8 cellular contexts compared by ENCODE assay signal in the genomic region with DNA sequence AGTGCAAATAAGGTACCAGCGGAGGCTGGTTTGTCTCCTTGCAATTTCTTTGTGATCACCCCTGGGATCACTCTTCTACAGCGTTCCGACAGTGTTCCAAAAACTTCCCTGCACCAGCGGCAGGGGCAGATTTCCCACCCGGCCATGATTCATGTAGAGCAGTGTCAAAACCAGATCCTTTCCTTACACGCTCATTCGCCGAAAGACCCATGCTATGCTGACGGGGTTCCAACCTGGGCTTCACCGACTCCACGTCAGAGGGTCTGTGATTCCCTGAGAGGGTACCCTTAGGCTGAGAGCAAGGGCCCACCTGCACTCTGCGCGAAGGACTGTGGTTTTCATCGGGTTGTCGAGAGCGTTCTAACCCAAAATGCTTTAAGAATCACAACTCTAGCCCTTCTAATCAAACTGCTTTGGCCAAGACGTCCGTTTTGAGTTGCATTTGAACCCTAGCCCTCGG. TPM values are rescaled to one million over a fixed set of nuclear protein-coding genes. Genes with fewer than 3 reads are reported as not detected.
DNase-seq lines count a peak whose midpoint lies in the region; ATAC-seq and TF ChIP-seq lines count a peak whose summit lies in the region.

No MANE protein-coding gene starts in this region.

- POLR2A ChIA-PET in SK-N-SH (lab: Yijun Ruan, JAX), result no interaction called here

- peak overlapping the region; percentile 86 for H3K4me2 ChIP-seq in SK-N-SH

- peaks cover 9% of the 10 kb centered on the region for H3K4me1 Mint-ChIP-seq in mesothelial cell of epicardium

- H3K9me3 ChIP-seq in SK-N-SH (no peaks in the 10 kb centered on the region), testis (no peaks in the 10 kb centered on the region)
- no peaks in the 10 kb centered on the region for H3K9me3 ChIP-seq in effector memory CD4-positive, alpha-beta T cell (ENCODE audit: control insufficient read depth, low read length)

- H3K4me3 Mint-ChIP-seq in mesothelial cell of epicardium, result peak overlapping the region; percentile 87

- peaks cover 7% of the 10 kb centered on the region for H3K27me3 Mint-ChIP-seq in mesothelial cell of epicardium (ENCODE audit: low read depth)

- no peak for TF ChIP-seq RAD21 in SK-N-SH (IDR thresholded peaks at IDR 0.05; ENCODE audit: low read length)

- TF ChIP-seq CTCF in 22Rv1 (IDR thresholded peaks at IDR 0.05), result no peak
- TF ChIP-seq CTCF in SK-N-SH (IDR thresholded peaks at IDR 0.05), result no peak
- no peak for TF ChIP-seq CTCF in mesothelial cell of epicardium (IDR thresholded peaks at IDR 0.05; ENCODE audit: unreplicated experiment)
- TF ChIP-seq CTCF in testis (IDR thresholded peaks at IDR 0.05), result peak in 1 of 3 experiments; percentile 6

- WGBS in SK-N-SH (ENCODE audit: low lambda C conversion rate), result 19% methylated on average over 18 of the region's 19 CpGs
- 0 to 1% methylated on average over 14 to 19 of the region's 19 CpGs for WGBS in testis, 2 donors

- no peak overlapping the region for H3K9ac ChIP-seq in SK-N-SH

- H4K20me1 ChIP-seq in SK-N-SH (ENCODE audit: insufficient read depth), result no peaks in the 10 kb centered on the region

- peak; percentile 47 for ATAC-seq in GM18511 (IDR thresholded peaks at IDR 0.05; ENCODE audit: unreplicated experiment)
- peak; percentile 29 for ATAC-seq in HG02981 (IDR thresholded peaks at IDR 0.05; ENCODE audit: unreplicated experiment)

- no peaks in the 10 kb centered on the region for H3K27me3 ChIP-seq in SK-N-SH (ENCODE audit: insufficient read depth)
- H3K27me3 ChIP-seq in effector memory CD4-positive, alpha-beta T cell (replicated peaks; ENCODE audit: control insufficient read depth, insufficient read depth, low read length, poor library complexity, severe bottlenecking), result no peaks in the 10 kb centered on the region
- no peaks in the 10 kb centered on the region for H3K27me3 ChIP-seq in testis

- H3K79me2 ChIP-seq in SK-N-SH (ENCODE audit: insufficient read depth), result peaks cover 22% of the 10 kb centered on the region

- peak overlapping the region; percentile 93 for H3K27ac Mint-ChIP-seq in mesothelial cell of epicardium

- peak; percentile 68 for DNase-seq in SK-N-SH
- DNase-seq in effector memory CD4-positive, alpha-beta T cell, result no peak
- no peak for DNase-seq in mesothelial cell of epicardium (ENCODE audit: low spot score in 2 of 2, unreplicated experiment in 2 of 2)
- peak; percentile 32 for DNase-seq in testis
- DNase-seq in central memory CD4-positive, alpha-beta T cell, result no peak

- no peak for TF ChIP-seq POLR2A in testis (IDR thresholded peaks at IDR 0.05)

- no peaks in the 10 kb centered on the region for H3K9me2 ChIP-seq in SK-N-SH

- no peak for TF ChIP-seq EP300 in SK-N-SH (IDR thresholded peaks at IDR 0.05; ENCODE audit: borderline replicate concordance in 1 of 2, low read depth in 1 of 2, low read length in 1 of 2)

- peaks cover 27% of the 10 kb centered on the region for H3F3A ChIP-seq in SK-N-SH (replicated peaks; ENCODE audit: insufficient read depth)

- H3K9me3 Mint-ChIP-seq in mesothelial cell of epicardium, result no peaks in the 10 kb centered on the region

- H3K4me3 ChIP-seq in SK-N-SH (ENCODE audit: low read depth in 2 of 2, low read length in 1 of 2) (peak overlapping the region; percentile 88 to 93), testis (peak overlapping the region; percentile 66 to 76)
- H3K4me3 ChIP-seq in effector memory CD4-positive, alpha-beta T cell (ENCODE audit: insufficient read depth, low read depth, low read length, poor library complexity, severe bottlenecking), result peak overlapping the region; percentile 94

- H3K27ac ChIP-seq in 22Rv1 (peak overlapping the region; percentile 56), SK-N-SH (ENCODE audit: low read depth in 2 of 2, low read length in 1 of 2) (peak overlapping the region in 1 of 2 experiments; percentile 18; a peak in 1 of 4 replicates), testis (peak overlapping the region in 1 of 2 donors; percentile 51)
- H3K27ac ChIP-seq in effector memory CD4-positive, alpha-beta T cell (ENCODE audit: insufficient read depth, low read length, poor library complexity, severe bottlenecking), result peak overlapping the region; percentile 58

- peaks cover 13 to 15% of the 10 kb centered on the region in 2 experiments for H3K36me3 ChIP-seq in SK-N-SH (replicated peaks in 1 of 2; ENCODE audit: control insufficient read depth in 1 of 2, insufficient read depth in 2 of 2, low read length in 1 of 2)
- no peaks in the 10 kb centered on the region for H3K36me3 ChIP-seq in effector memory CD4-positive, alpha-beta T cell (ENCODE audit: control insufficient read depth, insufficient read depth, low read length)
- no peaks in the 10 kb centered on the region for H3K36me3 ChIP-seq in testis (ENCODE audit: low read depth, missing control alignments)

- peak overlapping the region; percentile 97 for H2AFZ ChIP-seq in SK-N-SH (ENCODE audit: low read depth)

- peaks cover 10 to 11% of the 10 kb centered on the region in 2 experiments; a peak in 2 of 4 replicates for H3K4me1 ChIP-seq in SK-N-SH (ENCODE audit: control insufficient read depth in 1 of 2, insufficient read depth in 2 of 2, low read depth in 1 of 2, low read length in 1 of 2)
- peaks cover 11% of the 10 kb centered on the region for H3K4me1 ChIP-seq in effector memory CD4-positive, alpha-beta T cell (ENCODE audit: control insufficient read depth, insufficient read depth, low read length, poor library complexity, severe bottlenecking)
- peaks cover 6% of the 10 kb centered on the region for H3K4me1 ChIP-seq in testis

- intact Hi-C loops in testis (cut with DNase I; ENCODE audit: low total_unique reads), result no loop called here

- peaks cover 6% of the 10 kb centered on the region for H3K36me3 Mint-ChIP-seq in mesothelial cell of epicardium

- CTCF ChIA-PET in SK-N-SH (lab: Yijun Ruan, JAX), result interaction anchor here (0.9 to 1.1 kb wide), 2 partner anchors 8 to 10 kb away, joined by 4 to 6 read pairs; no protein-coding TSS in a partner anchor

TF ChIP-seq in SK-N-SH, 30 proteins besides CTCF, POLR2A, EP300 and RAD21:
- TF ChIP-seq ELF1 (IDR thresholded peaks at IDR 0.05) (no peak), FOXM1 (IDR thresholded peaks at IDR 0.05; ENCODE audit: low read depth) (no peak), JUND (IDR thresholded peaks at IDR 0.05) (no peak)
- TF ChIP-seq, protein P1, sequence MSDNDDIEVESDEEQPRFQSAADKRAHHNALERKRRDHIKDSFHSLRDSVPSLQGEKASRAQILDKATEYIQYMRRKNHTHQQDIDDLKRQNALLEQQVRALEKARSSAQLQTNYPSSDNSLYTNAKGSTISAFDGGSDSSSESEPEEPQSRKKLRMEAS (IDR thresholded peaks at IDR 0.05; ENCODE audit: low read depth), result no peak
- TF ChIP-seq, protein P2, sequence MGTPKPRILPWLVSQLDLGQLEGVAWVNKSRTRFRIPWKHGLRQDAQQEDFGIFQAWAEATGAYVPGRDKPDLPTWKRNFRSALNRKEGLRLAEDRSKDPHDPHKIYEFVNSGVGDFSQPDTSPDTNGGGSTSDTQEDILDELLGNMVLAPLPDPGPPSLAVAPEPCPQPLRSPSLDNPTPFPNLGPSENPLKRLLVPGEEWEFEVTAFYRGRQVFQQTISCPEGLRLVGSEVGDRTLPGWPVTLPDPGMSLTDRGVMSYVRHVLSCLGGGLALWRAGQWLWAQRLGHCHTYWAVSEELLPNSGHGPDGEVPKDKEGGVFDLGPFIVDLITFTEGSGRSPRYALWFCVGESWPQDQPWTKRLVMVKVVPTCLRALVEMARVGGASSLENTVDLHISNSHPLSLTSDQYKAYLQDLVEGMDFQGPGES (IDR thresholded peaks at IDR 0.05; ENCODE audit: low read depth, low read length), result 0 out of 2 replicates have a peak, but pooled peaks have one; percentile 14

RNA-seq across cellular contexts. Expression of a gene that starts 0.4 kb away (rescaled TPM):
- polyA plus RNA-seq in SK-N-SH (2012; rRNA removed) (14.4 and 18.8 TPM in 2 replicates), testis (ENCODE audit: insufficient read depth, low read depth, low replicate concordance) (26.7 TPM)
- polyA plus RNA-seq in SK-N-SH (2012; cell fraction: cytosol; rRNA removed), result 19.7 and 22.7 TPM in 2 replicates
- 8.1 and 16.8 TPM in 2 replicates for polyA plus RNA-seq in SK-N-SH (2012; cell fraction: nucleus; rRNA removed)
- total RNA-seq in mesothelial cell of epicardium (18.4 TPM in 3 replicates), testis (10 to 100 TPM; 21.6 to 32.9 TPM)

Comparison
In these comparisons a context has a peak if more than half of its experiments do, and no peak if none do; other contexts are left out.
1. DNase-seq: peak in SK-N-SH (single experiment) and testis (single experiment); none in effector memory CD4-positive, alpha-beta T cell (0 of 3), mesothelial cell of epicardium (0 of 2) and central memory CD4-positive, alpha-beta T cell (single experiment).
2. Peak in every context shown above with its lines, with median percentiles within 50 percentile points of each other: H3K4me3 ChIP-seq.